ENCODE assay signal across 9 cellular contexts in the genomic region with DNA sequence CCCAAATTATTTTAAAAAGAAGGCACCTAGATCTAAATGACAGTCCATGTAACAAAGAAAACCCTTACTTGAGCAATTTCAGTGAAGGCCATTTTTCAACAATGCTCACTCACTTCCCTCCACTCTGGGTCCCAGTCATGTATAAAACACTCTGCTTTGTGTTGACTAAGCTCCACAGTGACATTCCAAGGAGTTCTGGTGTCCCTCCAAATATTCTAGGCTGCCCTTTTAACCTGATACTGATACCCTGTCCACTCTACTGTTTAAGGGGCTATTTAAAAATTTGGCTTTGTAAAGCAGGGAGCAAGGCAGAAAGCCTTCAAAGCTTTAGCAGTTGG.
A peak's percentile ranks its signal among the peaks of the same experiment; 100 is the strongest.
DNase-seq lines count a peak whose midpoint lies in the region; ATAC-seq and TF ChIP-seq lines count a peak whose summit lies in the region.
"Had no signal": no experiment of that assay in that cellular context is flagged by ENCODE, and none has a peak within 500 bp of the region (broad histone marks: within the 10 kb centered on the region; RNA-seq: fewer than 3 reads in every experiment).

No MANE protein-coding gene starts in this region.

- H3K4me3 ChIP-seq in AG10803 (ENCODE audit: low read length): no peak overlapping the region
- H3K4me3 ChIP-seq in right cardiac atrium (ENCODE audit: low read length): no peak overlapping the region

- TF ChIP-seq CTCF in AG10803 (conservative IDR thresholded peaks at IDR 0.05; ENCODE audit: low read length): no peak

- no peak overlapping the region for H3K4me3 Mint-ChIP-seq in T-cell
- no peak overlapping the region for H3K4me3 Mint-ChIP-seq in activated naive CD8-positive, alpha-beta T cell treated with anti-CD3 and anti-CD28 coated beads for 36 hours
- H3K4me3 Mint-ChIP-seq in activated T-helper 1 cell treated with anti-CD3 and anti-CD28 coated beads, Interleukin-12 subunit alpha, Interleukin-12 subunit beta, Interleukin-2, Interleukin-4 antibody, amounts not matched to agents 30 ng/mL and 10 ng/mL and 1 ng/mL, durations not matched to agents 14 hours and 24 hours and 36 hours: no peak overlapping the region
- H3K4me3 Mint-ChIP-seq: CD4-positive, alpha-beta memory T cell had no signal

- no peaks in the 10 kb centered on the region for H3K9me3 Mint-ChIP-seq in T-cell
- H3K9me3 Mint-ChIP-seq in activated naive CD8-positive, alpha-beta T cell treated with anti-CD3 and anti-CD28 coated beads for 36 hours: no peaks in the 10 kb centered on the region
- H3K9me3 Mint-ChIP-seq in activated T-helper 1 cell treated with anti-CD3 and anti-CD28 coated beads, Interleukin-12 subunit alpha, Interleukin-12 subunit beta, Interleukin-2, Interleukin-4 antibody, amounts not matched to agents 30 ng/mL and 10 ng/mL and 1 ng/mL, durations not matched to agents 14 hours and 24 hours and 36 hours: no peaks in the 10 kb centered on the region
- H3K9me3 Mint-ChIP-seq: CD4-positive, alpha-beta memory T cell had no signal

- POLR2A ChIA-PET in T-cell (lab: Charles Lee): no interaction called here

- H3K4me1 ChIP-seq in right cardiac atrium (ENCODE audit: control insufficient read depth, insufficient read depth, low read length): no peaks in the 10 kb centered on the region

- peaks cover 20 to 22% of the 10 kb centered on the region in 2 donors for H3K27me3 Mint-ChIP-seq in T-cell
- H3K27me3 Mint-ChIP-seq in activated naive CD8-positive, alpha-beta T cell treated with anti-CD3 and anti-CD28 coated beads for 36 hours: peaks cover 34% of the 10 kb centered on the region
- peaks cover 27% of the 10 kb centered on the region for H3K27me3 Mint-ChIP-seq in activated T-helper 1 cell treated with anti-CD3 and anti-CD28 coated beads, Interleukin-12 subunit alpha, Interleukin-12 subunit beta, Interleukin-2, Interleukin-4 antibody, amounts not matched to agents 30 ng/mL and 10 ng/mL and 1 ng/mL, durations not matched to agents 14 hours and 24 hours and 36 hours (ENCODE audit: insufficient read depth)

- ATAC-seq in GM21737 (IDR thresholded peaks at IDR 0.05; ENCODE audit: unreplicated experiment) (peak; percentile 7), HG03575 (IDR thresholded peaks at IDR 0.05; ENCODE audit: extremely low read depth, insufficient number of reproducible peaks, low FRiP score, unreplicated experiment) (peak; percentile 5), right cardiac atrium (peak; percentile 25 to 29), T-cell (replicated peaks in 1 of 4) (no peak)

- H3K27ac Mint-ChIP-seq in T-cell: no peak overlapping the region
- no peak overlapping the region for H3K27ac Mint-ChIP-seq in activated naive CD8-positive, alpha-beta T cell treated with anti-CD3 and anti-CD28 coated beads for 36 hours
- H3K27ac Mint-ChIP-seq in activated T-helper 1 cell treated with anti-CD3 and anti-CD28 coated beads, Interleukin-12 subunit alpha, Interleukin-12 subunit beta, Interleukin-2, Interleukin-4 antibody, amounts not matched to agents 30 ng/mL and 10 ng/mL and 1 ng/mL, durations not matched to agents 14 hours and 24 hours and 36 hours: no peak overlapping the region
- H3K27ac Mint-ChIP-seq: CD4-positive, alpha-beta memory T cell had no signal

- intact Hi-C loops in right cardiac atrium (cut with DNase I): loop anchor here (2.0 to 10.0 kb wide), 7 partner anchors 49 to 227 kb away; a partner anchor contains a TSS
- intact Hi-C loops in activated T-helper 1 cell treated with anti-CD3 and anti-CD28 coated beads, Interleukin-12 subunit alpha, Interleukin-12 subunit beta, Interleukin-2, Interleukin-4 antibody, amounts not matched to agents 30 ng/mL and 10 ng/mL and 1 ng/mL, durations not matched to agents 14 hours and 24 hours and 36 hours (cut with micrococcal nuclease): loop anchor here (1.0 to 10.0 kb wide), 4 partner anchors 73 to 585 kb away; no protein-coding TSS in a partner anchor

- no peak overlapping the region for H3K27ac ChIP-seq in right cardiac atrium (ENCODE audit: low read length)

- CTCF ChIA-PET in T-cell (lab: Charles Lee): interaction anchor here (0.6 to 6.1 kb wide), 30 partner anchors 9 to 458 kb away, joined by 3 to 73 read pairs (median 6); no protein-coding TSS in a partner anchor

- peak; percentile 53 for DNase-seq in AG10803 (ENCODE audit: low read depth)
- no peak for DNase-seq in right cardiac atrium
- no peak for DNase-seq in T-cell
- DNase-seq in activated naive CD8-positive, alpha-beta T cell treated with anti-CD3 and anti-CD28 coated beads for 36 hours: no peak
- DNase-seq in activated T-helper 1 cell treated with anti-CD3 and anti-CD28 coated beads, Interleukin-12 subunit alpha, Interleukin-12 subunit beta, Interleukin-2, Interleukin-4 antibody, amounts not matched to agents 30 ng/mL and 10 ng/mL and 1 ng/mL, durations not matched to agents 14 hours and 24 hours and 36 hours (ENCODE audit: low spot score): no peak
- no peak for DNase-seq in superior temporal gyrus (ENCODE audit: extremely low spot score)

- H3K9me3 ChIP-seq in right cardiac atrium (ENCODE audit: control insufficient read depth, low read length): no peaks in the 10 kb centered on the region

- H3K36me3 Mint-ChIP-seq in T-cell: no peaks in the 10 kb centered on the region
- H3K36me3 Mint-ChIP-seq in activated naive CD8-positive, alpha-beta T cell treated with anti-CD3 and anti-CD28 coated beads for 36 hours: no peaks in the 10 kb centered on the region
- no peaks in the 10 kb centered on the region for H3K36me3 Mint-ChIP-seq in activated T-helper 1 cell treated with anti-CD3 and anti-CD28 coated beads, Interleukin-12 subunit alpha, Interleukin-12 subunit beta, Interleukin-2, Interleukin-4 antibody, amounts not matched to agents 30 ng/mL and 10 ng/mL and 1 ng/mL, durations not matched to agents 14 hours and 24 hours and 36 hours (ENCODE audit: low read depth)
- H3K36me3 Mint-ChIP-seq: CD4-positive, alpha-beta memory T cell had no signal

- H3K27me3 ChIP-seq in right cardiac atrium (ENCODE audit: control insufficient read depth, insufficient read depth): no peaks in the 10 kb centered on the region

- peaks cover 0 to 1% (median under 1%) of the 10 kb centered on the region in 3 donors for H3K4me1 Mint-ChIP-seq in T-cell
- no peaks in the 10 kb centered on the region for H3K4me1 Mint-ChIP-seq in activated naive CD8-positive, alpha-beta T cell treated with anti-CD3 and anti-CD28 coated beads for 36 hours
- peaks cover 4% of the 10 kb centered on the region for H3K4me1 Mint-ChIP-seq in activated T-helper 1 cell treated with anti-CD3 and anti-CD28 coated beads, Interleukin-12 subunit alpha, Interleukin-12 subunit beta, Interleukin-2, Interleukin-4 antibody, amounts not matched to agents 30 ng/mL and 10 ng/mL and 1 ng/mL, durations not matched to agents 14 hours and 24 hours and 36 hours (ENCODE audit: low read depth)

Comparison
In these comparisons a context has a peak if more than half of its experiments do, and no peak if none do; other contexts are left out.
1. ATAC-seq: peak in GM21737 (single experiment), HG03575 (single experiment) and right cardiac atrium (2 of 2); none in T-cell (0 of 4).